ENCODE assay signal across 1 cellular context in genomic region chr12:132600048-132601032, GRCh38.
TF ChIP-seq lines count a peak whose summit lies in the region.

No MANE protein-coding gene starts in this region.

TF ChIP-seq in HepG2, 621 proteins besides CTCF, POLR2A, EP300 and RAD21 (continued from another document and continues in another):
- TF ChIP-seq, protein P1, sequence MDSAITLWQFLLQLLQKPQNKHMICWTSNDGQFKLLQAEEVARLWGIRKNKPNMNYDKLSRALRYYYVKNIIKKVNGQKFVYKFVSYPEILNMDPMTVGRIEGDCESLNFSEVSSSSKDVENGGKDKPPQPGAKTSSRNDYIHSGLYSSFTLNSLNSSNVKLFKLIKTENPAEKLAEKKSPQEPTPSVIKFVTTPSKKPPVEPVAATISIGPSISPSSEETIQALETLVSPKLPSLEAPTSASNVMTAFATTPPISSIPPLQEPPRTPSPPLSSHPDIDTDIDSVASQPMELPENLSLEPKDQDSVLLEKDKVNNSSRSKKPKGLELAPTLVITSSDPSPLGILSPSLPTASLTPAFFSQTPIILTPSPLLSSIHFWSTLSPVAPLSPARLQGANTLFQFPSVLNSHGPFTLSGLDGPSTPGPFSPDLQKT (CRISPR knock-in tag; IDR thresholded peaks at IDR 0.05; ENCODE audit: borderline replicate concordance) = no peak
- TF ChIP-seq SOX13 (IDR thresholded peaks at IDR 0.05) (no peak), SOX13 (CRISPR knock-in tag; conservative IDR thresholded peaks at IDR 0.05 in 1 of 2, IDR thresholded peaks at IDR 0.05 in 1 of 2) (peak in 1 of 2 experiments; percentile 15; a peak in 1 of 4 replicates), DBP (CRISPR knock-in tag; IDR thresholded peaks at IDR 0.05; ENCODE audit: not compliant biosample characterization) (no peak), ZFP37 (CRISPR knock-in tag; IDR thresholded peaks at IDR 0.05; ENCODE audit: borderline replicate concordance) (no peak), ZNF747 (CRISPR knock-in tag; IDR thresholded peaks at IDR 0.05; ENCODE audit: borderline replicate concordance) (peak; percentile 56; the same call in 1 of the 2 replicates), MXD4 (CRISPR knock-in tag; IDR thresholded peaks at IDR 0.05) (0 out of 2 replicates have a peak, but pooled peaks have one; percentile 41), ZNF629 (CRISPR knock-in tag; conservative IDR thresholded peaks at IDR 0.05) (no peak), SRSF1 (optimal IDR thresholded peaks at IDR 0.05; ENCODE audit: low read depth, low read length) (no peak), ZIK1 (CRISPR knock-in tag; IDR thresholded peaks at IDR 0.05; ENCODE audit: borderline replicate concordance, low read depth) (no peak), TFDP1 (CRISPR knock-in tag; IDR thresholded peaks at IDR 0.05; ENCODE audit: borderline replicate concordance) (no peak), ELF4 (CRISPR knock-in tag; IDR thresholded peaks at IDR 0.05; ENCODE audit: borderline replicate concordance) (no peak), ZNF761 (CRISPR knock-in tag; conservative IDR thresholded peaks at IDR 0.05) (no peak), CBX1 (IDR thresholded peaks at IDR 0.05; ENCODE audit: low read depth) (no peak), RBM39 (IDR thresholded peaks at IDR 0.05; ENCODE audit: low read depth, low read length, poor library complexity, severe bottlenecking) (no peak), ZSCAN29 (CRISPR knock-in tag; conservative IDR thresholded peaks at IDR 0.05) (no peak), CREBL2 (CRISPR knock-in tag; IDR thresholded peaks at IDR 0.05; ENCODE audit: borderline replicate concordance) (no peak), FOXO1 (CRISPR knock-in tag; IDR thresholded peaks at IDR 0.05) (0 out of 2 replicates have a peak, but pooled peaks have one; percentile 22), SNAI1 (CRISPR knock-in tag; IDR thresholded peaks at IDR 0.05; ENCODE audit: borderline replicate concordance) (no peak), FOXK1 (CRISPR knock-in tag; IDR thresholded peaks at IDR 0.05; ENCODE audit: borderline replicate concordance, low read depth) (peak; percentile 36; the same call in 1 of the 2 replicates), HOMEZ (CRISPR knock-in tag; IDR thresholded peaks at IDR 0.05; ENCODE audit: low read depth) (peak; percentile 40; the same call in 1 of the 2 replicates), SMC3 (IDR thresholded peaks at IDR 0.05; ENCODE audit: low read length) (peak; percentile 43; the same call in 1 of the 2 replicates), ZNF614 (CRISPR knock-in tag; IDR thresholded peaks at IDR 0.05; ENCODE audit: borderline replicate concordance) (peak; percentile 56; the same call in 1 of the 2 replicates), CBX5 (CRISPR knock-in tag; IDR thresholded peaks at IDR 0.05; ENCODE audit: borderline replicate concordance) (peak; percentile 66; the same call in 1 of the 2 replicates), TRIM22 (IDR thresholded peaks at IDR 0.05) (no peak), FOXA3 (CRISPR knock-in tag; IDR thresholded peaks at IDR 0.05) (0 out of 2 replicates have a peak, but pooled peaks have one; percentile 30), ZNF512 (CRISPR knock-in tag; IDR thresholded peaks at IDR 0.05) (0 out of 2 replicates have a peak, but pooled peaks have one; percentile 28), ATF7 (IDR thresholded peaks at IDR 0.05) (no peak), ATF7 (CRISPR knock-in tag; IDR thresholded peaks at IDR 0.05) (no peak), ZNF672 (CRISPR knock-in tag; IDR thresholded peaks at IDR 0.05) (no peak), ZNF512B (CRISPR knock-in tag; IDR thresholded peaks at IDR 0.05; ENCODE audit: borderline replicate concordance) (peak; percentile 85; the same call in 1 of the 2 replicates), KDM4B (CRISPR knock-in tag; IDR thresholded peaks at IDR 0.05) (peak; percentile 71; the same call in 1 of the 2 replicates)
- TF ChIP-seq, protein P2, sequence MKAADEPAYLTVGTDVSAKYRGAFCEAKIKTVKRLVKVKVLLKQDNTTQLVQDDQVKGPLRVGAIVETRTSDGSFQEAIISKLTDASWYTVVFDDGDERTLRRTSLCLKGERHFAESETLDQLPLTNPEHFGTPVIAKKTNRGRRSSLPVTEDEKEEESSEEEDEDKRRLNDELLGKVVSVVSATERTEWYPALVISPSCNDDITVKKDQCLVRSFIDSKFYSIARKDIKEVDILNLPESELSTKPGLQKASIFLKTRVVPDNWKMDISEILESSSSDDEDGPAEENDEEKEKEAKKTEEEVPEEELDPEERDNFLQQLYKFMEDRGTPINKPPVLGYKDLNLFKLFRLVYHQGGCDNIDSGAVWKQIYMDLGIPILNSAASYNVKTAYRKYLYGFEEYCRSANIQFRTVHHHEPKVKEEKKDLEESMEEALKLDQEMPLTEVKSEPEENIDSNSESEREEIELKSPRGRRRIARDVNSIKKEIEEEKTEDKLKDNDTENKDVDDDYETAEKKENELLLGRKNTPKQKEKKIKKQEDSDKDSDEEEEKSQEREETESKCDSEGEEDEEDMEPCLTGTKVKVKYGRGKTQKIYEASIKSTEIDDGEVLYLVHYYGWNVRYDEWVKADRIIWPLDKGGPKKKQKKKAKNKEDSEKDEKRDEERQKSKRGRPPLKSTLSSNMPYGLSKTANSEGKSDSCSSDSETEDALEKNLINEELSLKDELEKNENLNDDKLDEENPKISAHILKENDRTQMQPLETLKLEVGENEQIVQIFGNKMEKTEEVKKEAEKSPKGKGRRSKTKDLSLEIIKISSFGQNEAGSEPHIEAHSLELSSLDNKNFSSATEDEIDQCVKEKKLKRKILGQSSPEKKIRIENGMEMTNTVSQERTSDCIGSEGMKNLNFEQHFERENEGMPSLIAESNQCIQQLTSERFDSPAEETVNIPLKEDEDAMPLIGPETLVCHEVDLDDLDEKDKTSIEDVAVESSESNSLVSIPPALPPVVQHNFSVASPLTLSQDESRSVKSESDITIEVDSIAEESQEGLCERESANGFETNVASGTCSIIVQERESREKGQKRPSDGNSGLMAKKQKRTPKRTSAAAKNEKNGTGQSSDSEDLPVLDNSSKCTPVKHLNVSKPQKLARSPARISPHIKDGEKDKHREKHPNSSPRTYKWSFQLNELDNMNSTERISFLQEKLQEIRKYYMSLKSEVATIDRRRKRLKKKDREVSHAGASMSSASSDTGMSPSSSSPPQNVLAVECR (CRISPR knock-in tag; IDR thresholded peaks at IDR 0.05; ENCODE audit: borderline replicate concordance) = peak; percentile 58; the same call in 1 of the 2 replicates
